Comparison of ENCODE assay signal across 30 cellular contexts in genomic region chr7:69516208-69516820, GRCh38.
"Had no signal": no experiment of that assay in that cellular context is flagged by ENCODE, and none has a peak within 500 bp of the region (broad histone marks: within the 10 kb centered on the region; RNA-seq: fewer than 3 reads in every experiment).

No MANE protein-coding gene starts in this region.

- H3K27me3 ChIP-seq: dorsolateral prefrontal cortex, esophagus muscularis mucosa, ovary, stomach, thyroid gland, upper lobe of left lung, vagina had no signal

- H3K4me1 ChIP-seq: lower lobe of right lung, prostate gland, upper lobe of left lung, vagina had no signal

- H3K27ac ChIP-seq: coronary artery, esophagus muscularis mucosa, lower lobe of right lung, ovary, prostate gland, stomach, thyroid gland, upper lobe of left lung, vagina, VCaP had no signal

- H3K36me3 ChIP-seq: esophagus muscularis mucosa, lower lobe of right lung, ovary, prostate gland, stomach, thyroid gland, upper lobe of left lung, vagina had no signal

- DNase-seq: activated CD4-positive, alpha-beta T cell treated with anti-CD3 and anti-CD28 coated beads for 4 hours; activated CD4-positive, alpha-beta T cell treated with anti-CD3 and anti-CD28 coated beads, Interleukin-2, amount 50 U/mL, for 4 hours; activated CD8-positive, alpha-beta memory T cell treated with anti-CD3 and anti-CD28 coated beads for 24 hours; activated effector memory CD4-positive, alpha-beta T cell treated with Interleukin-2 at 50 U/mL for 16 hours; activated naive CD4-positive, alpha-beta T cell treated with Interleukin-2 at 50 U/mL for 16 hours; cerebellar nuclear complex; dorsolateral prefrontal cortex; foreskin melanocyte; hippocampal formation; left colon; lower lobe of right lung; mesendoderm; naive thymus-derived CD4-positive, alpha-beta T cell; ovary; retina; SK-N-SH; stimulated activated CD4-positive, alpha-beta T cell treated with anti-CD3 and anti-CD28 coated beads, Interleukin-15, amount 100 ng/mL, for 24 hours; stimulated activated CD4-positive, alpha-beta T cell treated with anti-CD3 and anti-CD28 coated beads, Interleukin-2, amount 100 ng/mL, for 24 hours; stimulated activated naive B cell treated with anti-CD40 and anti-IgM and Interleukin-4, amounts not matched to agents 10 μg/mL and 1 μg/mL and 100 μg/mL, for 72 hours; stomach; T-helper 2 cell; thyroid gland; upper lobe of left lung had no signal

- H3K4me3 ChIP-seq: coronary artery, dorsolateral prefrontal cortex, esophagus muscularis mucosa, lower lobe of right lung, ovary, prostate gland, stomach, thyroid gland, upper lobe of left lung, vagina had no signal

- H3K4me3 Mint-ChIP-seq: activated naive CD8-positive, alpha-beta T cell; naive thymus-derived CD4-positive, alpha-beta T cell; stimulated activated naive B cell treated with anti-CD40 and anti-IgM and Interleukin-4, amounts not matched to agents 10 μg/mL and 1 μg/mL and 100 μg/mL, for 72 hours had no signal

- H3K4me1 Mint-ChIP-seq: naive thymus-derived CD4-positive, alpha-beta T cell had no signal

- H3K36me3 Mint-ChIP-seq: activated naive CD8-positive, alpha-beta T cell; stimulated activated naive B cell treated with anti-CD40 and anti-IgM and Interleukin-4, amounts not matched to agents 10 μg/mL and 1 μg/mL and 100 μg/mL, for 72 hours had no signal

- H3K27ac Mint-ChIP-seq: activated naive CD8-positive, alpha-beta T cell; naive thymus-derived CD4-positive, alpha-beta T cell; stimulated activated naive B cell treated with anti-CD40 and anti-IgM and Interleukin-4, amounts not matched to agents 10 μg/mL and 1 μg/mL and 100 μg/mL, for 72 hours had no signal

- H3K27me3 Mint-ChIP-seq: activated naive CD8-positive, alpha-beta T cell; stimulated activated naive B cell treated with anti-CD40 and anti-IgM and Interleukin-4, amounts not matched to agents 10 μg/mL and 1 μg/mL and 100 μg/mL, for 72 hours had no signal

- FAIRE-seq: keratinocyte had no signal

- ATAC-seq: left colon; lower lobe of right lung; naive thymus-derived CD4-positive, alpha-beta T cell; stimulated activated naive B cell treated with anti-CD40 and anti-IgM and Interleukin-4, amounts not matched to agents 10 μg/mL and 1 μg/mL and 100 μg/mL, for 72 hours had no signal

- H3K9me3 ChIP-seq: esophagus muscularis mucosa, lower lobe of right lung, ovary, prostate gland, SK-N-SH, stomach, thyroid gland, upper lobe of left lung, vagina had no signal
